9 cellular contexts compared by ENCODE assay signal in genomic region chr3:63364909-63365308, GRCh38.
DNase-seq lines count a peak whose midpoint lies in the region; ATAC-seq and TF ChIP-seq lines count a peak whose summit lies in the region.
"Had no signal": no experiment of that assay in that cellular context is flagged by ENCODE, and none has a peak within 500 bp of the region (broad histone marks: within the 10 kb centered on the region; RNA-seq: fewer than 3 reads in every experiment).

No MANE protein-coding gene starts in this region.

- H3K4me3 ChIP-seq in cardiac muscle cell: no peak overlapping the region

- ATAC-seq in foreskin keratinocyte: no peak
- no peak for ATAC-seq in HG03095 (IDR thresholded peaks at IDR 0.05; ENCODE audit: unreplicated experiment)
- ATAC-seq in HG03521 (IDR thresholded peaks at IDR 0.05; ENCODE audit: unreplicated experiment): no peak

- no peaks in the 10 kb centered on the region for H3K36me3 Mint-ChIP-seq in type B pancreatic cell

- no peaks in the 10 kb centered on the region for H3K36me3 ChIP-seq in cardiac muscle cell

- intact Hi-C loops in cardiac septum (cut with DNase I): no loop called here

- no peaks in the 10 kb centered on the region for H3K4me1 Mint-ChIP-seq in type B pancreatic cell (ENCODE audit: unreplicated experiment)

- no peak overlapping the region for H3K27ac Mint-ChIP-seq in type B pancreatic cell

- H3K4me1 ChIP-seq in cardiac muscle cell (ENCODE audit: low read depth): no peaks in the 10 kb centered on the region
- H3K4me1 ChIP-seq in foreskin keratinocyte: no peaks in the 10 kb centered on the region

- no peak overlapping the region for H3K4me3 Mint-ChIP-seq in type B pancreatic cell

- H3K27ac ChIP-seq in cardiac muscle cell (no peak overlapping the region), foreskin keratinocyte (no peak overlapping the region)

- H3K27me3 Mint-ChIP-seq in type B pancreatic cell: no peaks in the 10 kb centered on the region

- H3K9me3 Mint-ChIP-seq in type B pancreatic cell: no peaks in the 10 kb centered on the region

- peak; percentile 13 to 63 for DNase-seq in cardiac muscle cell (ENCODE audit: low read depth in 1 of 2, low spot score in 1 of 2)
- DNase-seq in cardiac septum (ENCODE audit: low spot score): no peak
- no peak for DNase-seq in foreskin keratinocyte
- no peak for DNase-seq in type B pancreatic cell (ENCODE audit: extremely low spot score, unreplicated experiment)
- DNase-seq in activated CD8-positive, alpha-beta memory T cell treated with anti-CD3 and anti-CD28 coated beads, Interleukin-2, amount 50 U/mL, for 4 hours: no peak
- DNase-seq: effector CD8-positive, alpha-beta T cell had no signal

- peak; percentile 20 for TF ChIP-seq CTCF in cardiac muscle cell (IDR thresholded peaks at IDR 0.05; ENCODE audit: low read depth, low read length)
- peak; percentile 37 for TF ChIP-seq CTCF in foreskin keratinocyte (conservative IDR thresholded peaks at IDR 0.05)
- peak; percentile 73 for TF ChIP-seq CTCF in type B pancreatic cell (conservative IDR thresholded peaks at IDR 0.05)

- H3K27me3 ChIP-seq in cardiac muscle cell (no peaks in the 10 kb centered on the region), foreskin keratinocyte (peaks cover 10% of the 10 kb centered on the region)

- H3K9me3 ChIP-seq in cardiac muscle cell (ENCODE audit: low read depth): no peaks in the 10 kb centered on the region

TF ChIP-seq in PFSK-1, 5 proteins besides CTCF, POLR2A, EP300 and RAD21:
- TF ChIP-seq REST (IDR thresholded peaks at IDR 0.05; ENCODE audit: insufficient read depth in 1 of 2, low read depth in 2 of 2, low read length in 2 of 2) (peak; percentile 53 to 74; a peak in 3 of 4 replicates), TAF1 (IDR thresholded peaks at IDR 0.05; ENCODE audit: borderline replicate concordance, insufficient read depth, low read length) (no peak)

Comparison
In these comparisons a context has a peak if more than half of its experiments do, and no peak if none do; other contexts are left out.
1. DNase-seq: peak in cardiac muscle cell (2 of 2); none in cardiac septum (single experiment), foreskin keratinocyte (0 of 2), type B pancreatic cell (single experiment) and activated CD8-positive, alpha-beta memory T cell treated with anti-CD3 and anti-CD28 coated beads, Interleukin-2, amount 50 U/mL, for 4 hours (single experiment).
2. CTCF ChIP-seq: peak in every context shown above with its lines; median percentile 73 in type B pancreatic cell; 37 in foreskin keratinocyte; 20 in cardiac muscle cell.